Comparison of ENCODE assay signal across 13 cellular contexts in the genomic region with DNA sequence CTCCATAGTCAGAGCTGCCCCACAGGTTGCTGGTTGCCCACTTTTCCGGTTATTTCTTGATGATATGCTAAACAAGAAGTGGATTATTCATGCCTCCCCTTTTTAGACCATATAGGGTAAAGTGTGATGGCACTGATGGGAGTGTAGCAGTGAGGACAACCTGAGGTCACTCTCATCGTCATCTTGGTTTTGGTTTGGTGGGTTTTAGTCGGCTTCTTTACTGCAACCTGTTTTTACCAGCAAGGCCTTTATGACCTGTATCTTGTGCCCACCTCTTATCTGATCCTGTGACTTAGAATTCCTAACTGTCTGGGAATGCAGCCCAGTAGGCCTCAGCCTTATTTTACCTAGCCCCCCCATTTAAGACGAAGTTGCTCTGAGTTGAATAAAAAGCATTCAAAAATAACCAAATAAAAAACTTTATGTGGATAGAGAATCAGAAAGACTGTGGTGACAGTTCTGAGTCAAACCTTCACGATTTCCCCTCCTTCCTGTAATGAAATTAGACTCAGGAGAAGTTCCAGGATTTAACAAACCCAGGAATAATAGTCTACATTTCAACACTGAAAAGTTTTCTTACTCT.
DNase-seq lines count a peak whose midpoint lies in the region; ATAC-seq and TF ChIP-seq lines count a peak whose summit lies in the region.
"Had no signal": no experiment of that assay in that cellular context is flagged by ENCODE, and none has a peak within 500 bp of the region (broad histone marks: within the 10 kb centered on the region; RNA-seq: fewer than 3 reads in every experiment).

No MANE protein-coding gene starts in this region.

- DNase-seq in SJSA1 (ENCODE audit: low read depth in 1 of 2, low spot score in 2 of 2) (peak; percentile 57 to 92), foreskin keratinocyte (peak; percentile 32 to 48), renal cortical epithelial cell (ENCODE audit: low read depth) (peak; percentile 70), immature natural killer cell (no peak), NCI-H2171 (lab: John Stamatoyannopoulos, UW) (no peak)
- DNase-seq: CD4-positive, alpha-beta memory T cell; NCI-H187; Peyer's patch; stimulated activated CD4-positive, alpha-beta T cell treated with anti-CD3 and anti-CD28 coated beads, Interleukin-12 subunit alpha, Interleukin-12 subunit beta, amount 100 ng/mL, for 4 hours; WERI-Rb-1 had no signal

- no peaks in the 10 kb centered on the region for H3K27me3 ChIP-seq in SJSA1 (replicated peaks)
- H3K27me3 ChIP-seq in foreskin keratinocyte = no peaks in the 10 kb centered on the region
- H3K27me3 ChIP-seq: Peyer's patch had no signal

- H3K9ac ChIP-seq in ES-I3 (ENCODE audit: low read depth, low read length) = peak overlapping the region; percentile 18; the same call in 1 of the 2 replicates

- no peak for ATAC-seq in foreskin keratinocyte
- no peak for ATAC-seq in GM19463 (IDR thresholded peaks at IDR 0.05; ENCODE audit: unreplicated experiment)
- no peak for ATAC-seq in HG02798 (IDR thresholded peaks at IDR 0.05; ENCODE audit: poor library complexity, unreplicated experiment)

- no peak overlapping the region for H3K4me3 ChIP-seq in SJSA1
- H3K4me3 ChIP-seq: Peyer's patch had no signal

- H3K36me3 ChIP-seq in ES-I3 (ENCODE audit: insufficient read depth, low read length) = peaks cover 41% of the 10 kb centered on the region
- H3K36me3 ChIP-seq in SJSA1 = no peaks in the 10 kb centered on the region
- H3K36me3 ChIP-seq: Peyer's patch, WERI-Rb-1 had no signal

- H3K4me1 Mint-ChIP-seq in immature natural killer cell = no peaks in the 10 kb centered on the region
- H3K4me1 Mint-ChIP-seq: CD4-positive, alpha-beta memory T cell had no signal

- no peak overlapping the region for H3K27ac Mint-ChIP-seq in immature natural killer cell
- H3K27ac Mint-ChIP-seq: CD4-positive, alpha-beta memory T cell had no signal

- no peaks in the 10 kb centered on the region for H3K9me3 Mint-ChIP-seq in immature natural killer cell
- H3K9me3 Mint-ChIP-seq: CD4-positive, alpha-beta memory T cell had no signal

- H3K27me3 Mint-ChIP-seq in immature natural killer cell (ENCODE audit: low read depth in 3 of 3) = peaks cover 0 to 2% (median 2%) of the 10 kb centered on the region in 3 donors

- TF ChIP-seq CTCF in foreskin keratinocyte (conservative IDR thresholded peaks at IDR 0.05) = no peak

- H3K4me1 ChIP-seq in ES-I3 (ENCODE audit: insufficient read depth, low read length) = peaks cover 28% of the 10 kb centered on the region
- H3K4me1 ChIP-seq in SJSA1 (replicated peaks) = peaks cover 54% of the 10 kb centered on the region
- H3K4me1 ChIP-seq in foreskin keratinocyte = peaks cover 28% of the 10 kb centered on the region

- H3K36me3 Mint-ChIP-seq in immature natural killer cell = no peaks in the 10 kb centered on the region
- H3K36me3 Mint-ChIP-seq: CD4-positive, alpha-beta memory T cell had no signal

- H3K27ac ChIP-seq in SJSA1 (peak overlapping the region; percentile 99), foreskin keratinocyte (peak overlapping the region; percentile 60)
- H3K27ac ChIP-seq: WERI-Rb-1 had no signal

- no peaks in the 10 kb centered on the region for H3K9me3 ChIP-seq in ES-I3 (ENCODE audit: control insufficient read depth, insufficient read depth, low read length)
- no peaks in the 10 kb centered on the region for H3K9me3 ChIP-seq in SJSA1 (replicated peaks)
- H3K9me3 ChIP-seq: Peyer's patch had no signal

- H3K4me3 Mint-ChIP-seq in immature natural killer cell = no peak overlapping the region
- H3K4me3 Mint-ChIP-seq: CD4-positive, alpha-beta memory T cell had no signal

Comparison
In these comparisons a context has a peak if more than half of its experiments do, and no peak if none do; other contexts are left out.
1. DNase-seq: peak in SJSA1 (2 of 2), foreskin keratinocyte (2 of 2) and renal cortical epithelial cell (single experiment); none in immature natural killer cell (0 of 3) and NCI-H2171 (single experiment).